ENCODE assay signal across 24 cellular contexts in the genomic region with DNA sequence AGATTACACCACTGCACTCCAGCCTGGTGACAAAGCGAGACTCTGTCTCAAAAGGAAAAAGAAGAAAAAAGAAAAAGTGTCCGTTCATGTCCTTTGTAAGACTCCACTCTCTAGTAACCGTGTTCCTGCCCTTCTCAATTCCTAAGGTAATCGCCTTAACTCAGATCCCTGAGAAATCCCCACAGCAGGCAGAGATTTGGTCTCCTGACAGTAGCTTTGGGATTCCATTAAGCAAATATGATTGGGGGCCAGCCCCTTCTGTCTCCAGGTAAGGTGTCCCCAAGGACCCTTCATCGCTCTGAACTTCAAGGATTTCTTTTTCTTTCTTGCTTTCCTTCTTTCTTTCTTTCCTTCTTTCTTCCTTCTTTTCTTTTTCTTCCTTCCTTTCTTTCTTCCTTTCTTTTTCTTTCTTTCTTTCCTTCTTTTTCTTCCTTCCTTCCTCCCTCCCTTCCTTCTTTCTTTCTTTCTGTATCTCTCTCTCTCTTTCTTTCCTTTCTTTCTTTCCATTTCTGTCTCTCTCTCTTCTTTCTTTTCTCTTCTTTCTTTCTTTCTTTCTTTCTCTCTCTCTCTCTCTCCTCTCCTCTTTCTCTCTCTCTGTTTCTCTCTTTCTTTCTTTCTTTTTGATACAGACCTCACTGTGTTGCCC. TPM values are rescaled to one million over a fixed set of nuclear protein-coding genes. Genes with fewer than 3 reads are reported as not detected.
A peak's percentile ranks its signal among the peaks of the same experiment; 100 is the strongest.
DNase-seq lines count a peak whose midpoint lies in the region; ATAC-seq, FAIRE-seq and TF ChIP-seq lines count a peak whose summit lies in the region.
"Had no signal": no experiment of that assay in that cellular context is flagged by ENCODE, and none has a peak within 500 bp of the region (broad histone marks: within the 10 kb centered on the region; RNA-seq: fewer than 3 reads in every experiment).

No MANE protein-coding gene starts in this region.

- DNase-seq in D721Med (ENCODE audit: insufficient read length, low spot score), result peak; percentile 38
- peak; percentile 45 for DNase-seq in NCI-H82 treated with DMSO at 0.1 percent for 48 hours (lab: John Stamatoyannopoulos, UW; ENCODE audit: unreplicated experiment)
- DNase-seq in K562 (ENCODE audit: extremely low read depth in 1 of 4, low spot score in 3 of 4), result no peak
- no peak for DNase-seq in neural progenitor cell (ENCODE audit: low spot score)
- DNase-seq in activated CD8-positive, alpha-beta memory T cell treated with anti-CD3 and anti-CD28 coated beads for 24 hours, result no peak
- no peak for DNase-seq in LoVo (ENCODE audit: low spot score)
- no peak for DNase-seq in retina
- no peak for DNase-seq in HK-2 (ENCODE audit: unreplicated experiment)
- DNase-seq: ACHN; CD4-positive, alpha-beta memory T cell; DMS 273 treated with DMSO at 0.1 percent for 48 hours; DMS53; DND-41; EL; GOT3; H7 had no signal

- no peaks in the 10 kb centered on the region for H3F3A ChIP-seq in neural progenitor cell (ENCODE audit: low read depth)

- H3K4me1 Mint-ChIP-seq in neural progenitor cell, result peaks cover 3% of the 10 kb centered on the region
- H3K4me1 Mint-ChIP-seq: CD4-positive, alpha-beta memory T cell had no signal

- no peaks in the 10 kb centered on the region for H3K9me1 ChIP-seq in K562 (ENCODE audit: control insufficient read depth, insufficient read depth, low read length)

- H3K36me3 Mint-ChIP-seq in neural progenitor cell, result no peaks in the 10 kb centered on the region
- H3K36me3 Mint-ChIP-seq: CD14-positive monocyte; CD4-positive, alpha-beta memory T cell had no signal

- WGBS in K562 (ENCODE audit: insufficient coverage, low coverage, missing lambda C conversion rate), result 27% methylated on average over 3 of the region's 5 CpGs

- BruUV-seq in K562 (replicated peaks; lab: Mats Ljungman, UMichigan), result no TSS peak

- ATAC-seq in K562, result no peak
- ATAC-seq: GM12878, HCT116 had no signal

- H3K9me3 Mint-ChIP-seq in neural progenitor cell, result no peaks in the 10 kb centered on the region
- H3K9me3 Mint-ChIP-seq: CD4-positive, alpha-beta memory T cell had no signal

- TF ChIP-seq CTCF in D721Med (IDR thresholded peaks at IDR 0.05; ENCODE audit: insufficient read depth, missing control alignments) (no peak), K562 (IDR thresholded peaks at IDR 0.05 in 2 of 3, conservative IDR thresholded peaks at IDR 0.05 in 1 of 3; ENCODE audit: insufficient read depth in 2 of 3, low read depth in 1 of 3, low read length in 3 of 3) (no peak), neural progenitor cell (IDR thresholded peaks at IDR 0.05) (no peak)

- POLR2A ChIA-PET in K562 (lab: Yijun Ruan, JAX), result no interaction called here

- H3K27ac Mint-ChIP-seq in neural progenitor cell, result peak overlapping the region; percentile 33
- H3K27ac Mint-ChIP-seq: CD14-positive monocyte had no signal

- no peak for TF ChIP-seq POLR2A in K562 (conservative IDR thresholded peaks at IDR 0.05)

- no peak for TF ChIP-seq EP300 in K562 (IDR thresholded peaks at IDR 0.05; ENCODE audit: low read length)

- no peaks in the 10 kb centered on the region for H3K9me3 ChIP-seq in K562 (replicated peaks; ENCODE audit: control insufficient read depth, insufficient read depth, low read depth, low read length)
- H3K9me3 ChIP-seq in neural progenitor cell (ENCODE audit: low read depth), result no peaks in the 10 kb centered on the region
- H3K9me3 ChIP-seq: BLaER1 had no signal

- intact Hi-C loops in K562 (cut with micrococcal nuclease), result no loop called here

- CTCF ChIA-PET in K562 (lab: Yijun Ruan, JAX; ENCODE audit: low intra/inter-chr PET ratio), result no interaction called here

- H3K27me3 Mint-ChIP-seq in neural progenitor cell (ENCODE audit: insufficient read depth, low read depth), result peaks cover 9% of the 10 kb centered on the region
- H3K27me3 Mint-ChIP-seq: CD4-positive, alpha-beta memory T cell had no signal

- H3K27ac ChIP-seq in K562 (ENCODE audit: extremely low read depth, low read depth, low read length), result no peak overlapping the region
- H3K27ac ChIP-seq in neural progenitor cell, result no peak overlapping the region
- H3K27ac ChIP-seq: BLaER1, HL-60 had no signal

- H3K9ac ChIP-seq in K562 (ENCODE audit: insufficient read depth in 1 of 2, low read depth in 2 of 2, low read length in 2 of 2), result no peak overlapping the region
- H3K9ac ChIP-seq in neural progenitor cell, result no peak overlapping the region
- H3K9ac ChIP-seq: BLaER1 had no signal

- H3K4me3 Mint-ChIP-seq in neural progenitor cell, result no peak overlapping the region
- H3K4me3 Mint-ChIP-seq: CD14-positive monocyte; CD4-positive, alpha-beta memory T cell had no signal

- no peaks in the 10 kb centered on the region for H3K79me2 ChIP-seq in K562 (ENCODE audit: control insufficient read depth, insufficient read depth, low read length)
- H3K79me2 ChIP-seq in neural progenitor cell (ENCODE audit: low read depth), result no peaks in the 10 kb centered on the region

- TF ChIP-seq RAD21 in K562 (CRISPR knock-in tag; conservative IDR thresholded peaks at IDR 0.05 in 1 of 2, IDR thresholded peaks at IDR 0.05 in 1 of 2), result no peak

- H3K4me1 ChIP-seq in K562 (replicated peaks in 1 of 2; ENCODE audit: control insufficient read depth in 2 of 2, insufficient read depth in 2 of 2, low read length in 2 of 2) (peaks cover 0 to 6% of the 10 kb centered on the region in 2 experiments; a peak in 1 of 5 replicates), neural progenitor cell (no peaks in the 10 kb centered on the region)

- H4K20me1 ChIP-seq in K562 (replicated peaks; ENCODE audit: control insufficient read depth, insufficient read depth, low read length), result no peaks in the 10 kb centered on the region
- H4K20me1 ChIP-seq in neural progenitor cell (ENCODE audit: low read depth), result no peaks in the 10 kb centered on the region
- H4K20me1 ChIP-seq: BLaER1 had no signal

- no peak overlapping the region for H3K4me3 ChIP-seq in K562
- no peak overlapping the region for H3K4me3 ChIP-seq in neural progenitor cell
- H3K4me3 ChIP-seq: BLaER1, GM12878 had no signal

- H3K27me3 ChIP-seq in K562 (ENCODE audit: control insufficient read depth in 2 of 2, insufficient read depth in 2 of 2, low read length in 2 of 2) (peaks cover 3 to 16% of the 10 kb centered on the region in 2 experiments; a peak in 3 of 5 replicates), neural progenitor cell (no peaks in the 10 kb centered on the region)
- H3K27me3 ChIP-seq: BLaER1 had no signal

- no peak overlapping the region for H3K4me2 ChIP-seq in K562 (ENCODE audit: insufficient read depth, low read length)
- H3K4me2 ChIP-seq in neural progenitor cell, result no peak overlapping the region
- H3K4me2 ChIP-seq: BLaER1 had no signal

- no peaks in the 10 kb centered on the region for H3K36me3 ChIP-seq in K562 (ENCODE audit: control insufficient read depth, insufficient read depth, low read length)
- H3K36me3 ChIP-seq in neural progenitor cell, result no peaks in the 10 kb centered on the region
- H3K36me3 ChIP-seq: BLaER1 had no signal

- no peak for FAIRE-seq in D721Med (lab: Jason Lieb, UNC)
- FAIRE-seq in K562 (lab: Jason Lieb, UNC), result no peak
- FAIRE-seq: A204.1, GM12878, GM19239 had no signal

- H2AFZ ChIP-seq in K562 (ENCODE audit: low read depth, low read length), result no peak overlapping the region
- no peak overlapping the region for H2AFZ ChIP-seq in neural progenitor cell (replicated peaks)

- in situ Hi-C loops in K562 (cut with MboI), result no loop called here

TF ChIP-seq in K562, 482 proteins besides CTCF, POLR2A, EP300 and RAD21 (continues in another document):
- TF ChIP-seq MIER1 (IDR thresholded peaks at IDR 0.05; ENCODE audit: low read depth) (no peak), ILK (tag; IDR thresholded peaks at IDR 0.05; ENCODE audit: borderline replicate concordance, low read depth) (no peak)

RNA-seq across cellular contexts. Expression of a gene that starts 2.1 kb away (rescaled TPM):
- total RNA-seq in K562 (2011; cell fraction: chromatin; rRNA removed; ENCODE audit: low replicate concordance), result not detected in 2 replicates
- not detected in 2 replicates for total RNA-seq in K562 (2011; cell fraction: nucleolus; rRNA removed)
- total RNA-seq in K562 (2011; cell fraction: nucleoplasm; rRNA removed), result not detected in 2 replicates
- total RNA-seq in K562 (2014; rRNA removed) (0.16 TPM in 1 of 2 replicates, not detected in the other), K562 (2014; rRNA removed; fragmentation: Illumina TruSeq; extraction: Trizol) (not detected in 2 replicates), K562 (2015; rRNA removed; fragmentation: Illumina TruSeq; extraction: Trizol) (not detected in 2 replicates), K562 (2021) (not detected in 2 replicates), neural progenitor cell (ENCODE audit: low replicate concordance) (0.28 TPM in 1 of 2 replicates, not detected in the other)
- polyA plus RNA-seq in K562 (2011; rRNA removed) (0.20 TPM in 1 of 2 replicates, not detected in the other), K562 (2014; fragmentation: Illumina TruSeq; extraction: Trizol) (0.17 TPM in 1 of 2 replicates, not detected in the other), K562 (2014; fragmentation: Nextera tagmentation; extraction: Ambion mirVana) (under 1 TPM in 1 of 2 experiments, not detected in 1; 0.06 TPM), K562 (2014; rRNA removed) (not detected in 2 replicates)
- polyA plus RNA-seq in K562 (2011; cell fraction: cytosol; rRNA removed), result 0.04 TPM in 1 of 2 replicates, not detected in the other
- polyA plus RNA-seq in K562 (2011; cell fraction: nucleus; rRNA removed), result not detected in 2 replicates
- 0.07 and 0.17 TPM in 2 replicates for polyA plus RNA-seq in K562 (2012)
- polyA minus RNA-seq in K562 (2011; rRNA and poly(A)+ RNA removed), result not detected in 2 replicates
- polyA minus RNA-seq in K562 (2011; cell fraction: cytosol; rRNA and poly(A)+ RNA removed), result not detected in 2 replicates
- not detected in 2 replicates for polyA minus RNA-seq in K562 (2011; cell fraction: nucleus; rRNA and poly(A)+ RNA removed)
- total RNA-seq: CD4-positive, alpha-beta memory T cell; G401; GM12878 had no signal
- polyA plus RNA-seq: CD14-positive monocyte had no signal

RNA-seq across cellular contexts. Expression of a gene that starts 21.4 kb away (rescaled TPM):
- total RNA-seq in K562 (2011; cell fraction: chromatin; rRNA removed; ENCODE audit: low replicate concordance), result 35.5 and 67.9 TPM in 2 replicates
- 47.4 and 50.5 TPM in 2 replicates for total RNA-seq in K562 (2011; cell fraction: nucleolus; rRNA removed)
- total RNA-seq in K562 (2011; cell fraction: nucleoplasm; rRNA removed), result 25.8 and 35.2 TPM in 2 replicates
- total RNA-seq in K562 (2014; rRNA removed), result 26.8 and 28.0 TPM in 2 replicates
- 5.5 and 6.1 TPM in 2 replicates for total RNA-seq in K562 (2014; rRNA removed; fragmentation: Illumina TruSeq; extraction: Trizol)
- 12.0 and 13.5 TPM in 2 replicates for total RNA-seq in K562 (2015; rRNA removed; fragmentation: Illumina TruSeq; extraction: Trizol)
- 24.2 TPM in 2 replicates for total RNA-seq in K562 (2021)
- polyA plus RNA-seq in K562 (2011; rRNA removed), result 7.8 and 14.2 TPM in 2 replicates
- 8.1 and 9.8 TPM in 2 replicates for polyA plus RNA-seq in K562 (2011; cell fraction: cytosol; rRNA removed)
- 154 and 165 TPM in 2 replicates for polyA plus RNA-seq in K562 (2011; cell fraction: nucleus; rRNA removed)
- 19.4 and 24.5 TPM in 2 replicates for polyA plus RNA-seq in K562 (2012)
- 8.2 and 10.4 TPM in 2 replicates for polyA plus RNA-seq in K562 (2014; fragmentation: Illumina TruSeq; extraction: Trizol)
- 1 to 10 TPM; 1.2 to 1.3 TPM for polyA plus RNA-seq in K562 (2014; fragmentation: Nextera tagmentation; extraction: Ambion mirVana)
- 22.2 and 29.5 TPM in 2 replicates for polyA plus RNA-seq in K562 (2014; rRNA removed)
- polyA minus RNA-seq in K562 (2011; rRNA and poly(A)+ RNA removed), result 1.9 and 2.1 TPM in 2 replicates
- polyA minus RNA-seq in K562 (2011; cell fraction: cytosol; rRNA and poly(A)+ RNA removed), result 4.8 and 5.9 TPM in 2 replicates
- 13.1 and 18.2 TPM in 2 replicates for polyA minus RNA-seq in K562 (2011; cell fraction: nucleus; rRNA and poly(A)+ RNA removed)
- 10.7 and 38.5 TPM in 2 replicates for total RNA-seq in neural progenitor cell (ENCODE audit: low replicate concordance)

Comparison
In these comparisons a context has a peak if more than half of its experiments do, and no peak if none do; other contexts are left out.
1. DNase-seq: peak in D721Med (single experiment) and NCI-H82 treated with DMSO at 0.1 percent for 48 hours (single experiment); none in K562 (0 of 4), neural progenitor cell (single experiment), activated CD8-positive, alpha-beta memory T cell treated with anti-CD3 and anti-CD28 coated beads for 24 hours (single experiment), LoVo (single experiment), retina (single experiment) and HK-2 (single experiment).